In the genomic region with DNA sequence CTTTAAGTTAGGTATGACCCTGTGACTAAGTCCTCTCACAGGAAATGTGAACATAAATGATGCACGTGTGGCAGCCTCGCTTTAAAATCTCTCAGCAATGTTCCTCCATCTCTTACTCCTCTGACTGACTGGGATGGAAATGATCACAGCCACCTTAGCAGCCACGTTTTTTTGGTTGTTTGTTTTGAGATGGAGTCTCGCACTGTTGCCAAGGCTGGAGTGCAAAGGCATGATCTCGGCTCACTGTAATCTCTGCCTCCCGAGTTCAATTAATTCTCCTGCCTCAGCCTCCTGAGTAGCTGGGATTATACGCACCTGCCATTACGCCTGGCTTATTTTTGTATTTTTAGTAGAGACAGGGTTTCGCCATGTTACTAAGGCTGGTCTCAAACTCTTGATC, we compare ENCODE assay signal across 18 cellular contexts. TPM values are rescaled to one million over a fixed set of nuclear protein-coding genes. Genes with fewer than 3 reads are reported as not detected.
DNase-seq lines count a peak whose midpoint lies in the region; ATAC-seq lines count a peak whose summit lies in the region.
"Had no signal": no experiment of that assay in that cellular context is flagged by ENCODE, and none has a peak within 500 bp of the region (broad histone marks: within the 10 kb centered on the region; RNA-seq: fewer than 3 reads in every experiment).

No MANE protein-coding gene starts in this region.

- ATAC-seq in HG03025 (IDR thresholded peaks at IDR 0.05; ENCODE audit: low FRiP score, unreplicated experiment): no peak
- ATAC-seq: A549 had no signal

- DNase-seq in NCI-H82 (lab: John Stamatoyannopoulos, UW) (peak; percentile 22), NCI-H82 treated with DMSO at 0.1 percent for 48 hours (lab: John Stamatoyannopoulos, UW; ENCODE audit: unreplicated experiment) (no peak), HT1080 (ENCODE audit: low read depth) (peak; percentile 57), dermis blood vessel endothelial cell (peak; percentile 28), iris pigment epithelial cell (ENCODE audit: low read depth) (peak; percentile 9), NCI-H1930 (lab: John Stamatoyannopoulos, UW) (no peak), hypothalamus (lab: John Stamatoyannopoulos, UW) (no peak)
- DNase-seq: AML-193; Caco-2; CD4-positive, alpha-beta T cell; DMS79; GF-D8; HCEC 1CT had no signal

RNA-seq across cellular contexts. Expression of a gene that starts 35.8 kb away (rescaled TPM):
- total RNA-seq in HT1080 (2014; rRNA removed; shearing (Covaris generic)): 0.39 TPM in 1 of 2 replicates, not detected in the other
- polyA plus RNA-seq in HT1080 (2015; cell fraction: cytosol; rRNA removed): not detected in 2 replicates
- not detected in 2 replicates for polyA plus RNA-seq in HT1080 (2015; cell fraction: nucleus; rRNA removed)
- not detected in 2 replicates for total RNA-seq in dermis blood vessel endothelial cell
- total RNA-seq: Caco-2; CD4-positive, alpha-beta T cell; Daoy; H4 had no signal
- polyA plus RNA-seq: BJ had no signal

RNA-seq across cellular contexts. Expression of a gene that starts 43.5 kb away (rescaled TPM):
- 12.4 and 13.8 TPM in 2 replicates for total RNA-seq in HT1080 (2014; rRNA removed; shearing (Covaris generic))
- polyA plus RNA-seq in HT1080 (2015; cell fraction: cytosol; rRNA removed): 20.3 and 24.3 TPM in 2 replicates
- 9.2 and 9.7 TPM in 2 replicates for polyA plus RNA-seq in HT1080 (2015; cell fraction: nucleus; rRNA removed)
- 16.0 and 18.0 TPM in 2 replicates for total RNA-seq in dermis blood vessel endothelial cell

Comparison
In these comparisons a context has a peak if more than half of its experiments do, and no peak if none do; other contexts are left out.
1. DNase-seq: peak in NCI-H82 (single experiment), HT1080 (single experiment), dermis blood vessel endothelial cell (single experiment) and iris pigment epithelial cell (single experiment); none in NCI-H82 treated with DMSO at 0.1 percent for 48 hours (single experiment), NCI-H1930 (0 of 2) and hypothalamus (0 of 51).